In genomic region chr2:120601566-120601965, GRCh38 we compare ENCODE assay signal across 15 cellular contexts.
DNase-seq lines count a peak whose midpoint lies in the region; ATAC-seq and TF ChIP-seq lines count a peak whose summit lies in the region.
"Had no signal": no experiment of that assay in that cellular context is flagged by ENCODE, and none has a peak within 500 bp of the region (broad histone marks: within the 10 kb centered on the region; RNA-seq: fewer than 3 reads in every experiment).

No MANE protein-coding gene starts in this region.

- peak; percentile 65 for DNase-seq in cardiac septum (ENCODE audit: low spot score)
- no peak for DNase-seq in left cardiac atrium
- peak; percentile 63 for DNase-seq in chondrocyte (ENCODE audit: low spot score)
- no peak for DNase-seq in mesenchymal stem cell
- DNase-seq in upper lobe of right lung = peak; percentile 55
- no peak for DNase-seq in stimulated activated CD4-positive, alpha-beta T cell treated with anti-CD3 and anti-CD28 coated beads, Interleukin-12 subunit alpha, Interleukin-12 subunit beta, amount 100 ng/mL, for 4 hours
- DNase-seq in NCI-H2029 (lab: John Stamatoyannopoulos, UW) = no peak
- no peak for DNase-seq in DMS53 (lab: John Stamatoyannopoulos, UW)
- DNase-seq: ACHN; CD4-positive, alpha-beta memory T cell; DMS79 treated with DMSO at 0.1 percent for 48 hours; EL; H7 had no signal

- H3K14ac ChIP-seq in mesenchymal stem cell (ENCODE audit: low read length in 2 of 2) = no peak overlapping the region

- no peak overlapping the region for H3K4ac ChIP-seq in mesenchymal stem cell (ENCODE audit: low read depth in 1 of 2, low read length in 2 of 2)

- H3K27ac ChIP-seq in mesenchymal stem cell (ENCODE audit: low read length, poor library complexity, severe bottlenecking) = no peak overlapping the region
- H3K27ac ChIP-seq in upper lobe of right lung = no peak overlapping the region
- H3K27ac ChIP-seq: C4-2B had no signal

- H2AK5ac ChIP-seq in mesenchymal stem cell (ENCODE audit: low read length, severe bottlenecking) = no peak overlapping the region

- no peak overlapping the region for H3K27ac Mint-ChIP-seq in chondrocyte (ENCODE audit: unreplicated experiment)
- H3K27ac Mint-ChIP-seq: CD4-positive, alpha-beta memory T cell; GM23338 had no signal

- H2BK12ac ChIP-seq in mesenchymal stem cell (ENCODE audit: low read length in 2 of 2) = no peak overlapping the region

- H3K4me3 Mint-ChIP-seq in chondrocyte (ENCODE audit: unreplicated experiment) = no peak overlapping the region
- H3K4me3 Mint-ChIP-seq: CD4-positive, alpha-beta memory T cell; GM23338 had no signal

- H3K27me3 ChIP-seq in mesenchymal stem cell (ENCODE audit: control insufficient read depth in 1 of 2, insufficient read depth in 1 of 2, low read length in 2 of 2) (peaks cover 19 to 39% of the 10 kb centered on the region in 2 experiments), upper lobe of right lung (no peaks in the 10 kb centered on the region)

- H3K4me1 Mint-ChIP-seq in chondrocyte (ENCODE audit: low read depth) = peaks cover 11% of the 10 kb centered on the region

- no peak overlapping the region for H3K9ac ChIP-seq in mesenchymal stem cell (ENCODE audit: low read length)

- H3K9me3 ChIP-seq in mesenchymal stem cell (ENCODE audit: control insufficient read depth, low read length) (no peaks in the 10 kb centered on the region), upper lobe of right lung (no peaks in the 10 kb centered on the region)

- H3K4me3 ChIP-seq in mesenchymal stem cell (ENCODE audit: insufficient read depth in 1 of 2, low read depth in 1 of 2, low read length in 2 of 2) (no peak overlapping the region), upper lobe of right lung (no peak overlapping the region)
- H3K4me3 ChIP-seq: GM23338 had no signal

- H4K91ac ChIP-seq in mesenchymal stem cell (ENCODE audit: low read length) = no peak overlapping the region

- ATAC-seq in left cardiac atrium (no peak), upper lobe of right lung (no peak)
- ATAC-seq: GM23338 had no signal

- intact Hi-C loops in cardiac septum (cut with DNase I) = no loop called here
- intact Hi-C loops in left cardiac atrium (cut with DNase I) = no loop called here
- intact Hi-C loops in upper lobe of right lung (cut with DNase I) = no loop called here

- no peak overlapping the region for H2BK120ac ChIP-seq in mesenchymal stem cell (ENCODE audit: low read depth, low read length)

- TF ChIP-seq CTCF in chondrocyte (IDR thresholded peaks at IDR 0.05) (no peak), upper lobe of right lung (IDR thresholded peaks at IDR 0.05) (no peak)

- no peak overlapping the region for H2BK15ac ChIP-seq in mesenchymal stem cell (ENCODE audit: low read depth, poor library complexity, severe bottlenecking)

- H3K27me3 Mint-ChIP-seq in chondrocyte (ENCODE audit: low read depth) = peaks cover 15% of the 10 kb centered on the region

- 82% methylated on average over 9 of the region's 9 CpGs for whole genome bisulfite sequencing in mesenchymal stem cell

- H3K4me2 ChIP-seq in mesenchymal stem cell (ENCODE audit: low read length, poor library complexity, severe bottlenecking) = no peak overlapping the region
- H3K4me2 ChIP-seq: GM23338 had no signal

- H3K4me1 ChIP-seq in mesenchymal stem cell (ENCODE audit: control insufficient read depth, insufficient read depth, low read depth, low read length) = peaks cover 5% of the 10 kb centered on the region
- H3K4me1 ChIP-seq in upper lobe of right lung = peaks cover 6% of the 10 kb centered on the region

- no peak overlapping the region for H4K8ac ChIP-seq in mesenchymal stem cell (ENCODE audit: low read length)

- H3K18ac ChIP-seq in mesenchymal stem cell (ENCODE audit: low read depth in 1 of 2, low read length in 2 of 2) = no peak overlapping the region

- H2AFZ ChIP-seq in mesenchymal stem cell (ENCODE audit: low read depth, low read length) = peak overlapping the region; percentile 7
- H2AFZ ChIP-seq: GM23338 had no signal

- no peak overlapping the region for H2BK5ac ChIP-seq in mesenchymal stem cell (ENCODE audit: low read depth, low read length, poor library complexity, severe bottlenecking)

- H3K36me3 Mint-ChIP-seq in chondrocyte (ENCODE audit: low read depth) = peaks cover 2% of the 10 kb centered on the region
- H3K36me3 Mint-ChIP-seq: CD4-positive, alpha-beta memory T cell had no signal

- H3K9me3 Mint-ChIP-seq in chondrocyte (ENCODE audit: low read depth) = peaks cover 6% of the 10 kb centered on the region
- H3K9me3 Mint-ChIP-seq: CD4-positive, alpha-beta memory T cell had no signal

- H3K79me1 ChIP-seq in mesenchymal stem cell (replicated peaks; ENCODE audit: low read length, poor library complexity, severe bottlenecking) = no peaks in the 10 kb centered on the region

- H3K23ac ChIP-seq in mesenchymal stem cell (ENCODE audit: low read length in 2 of 2) = no peak overlapping the region

- no peaks in the 10 kb centered on the region for H3K36me3 ChIP-seq in mesenchymal stem cell (ENCODE audit: control insufficient read depth in 1 of 2, insufficient read depth in 2 of 2, low read depth in 1 of 2, low read length in 2 of 2)
- no peaks in the 10 kb centered on the region for H3K36me3 ChIP-seq in upper lobe of right lung

Comparison
In these comparisons a context has a peak if more than half of its experiments do, and no peak if none do; other contexts are left out.
1. DNase-seq: peak in cardiac septum (single experiment), chondrocyte (single experiment) and upper lobe of right lung (single experiment); none in left cardiac atrium (single experiment), mesenchymal stem cell (single experiment), stimulated activated CD4-positive, alpha-beta T cell treated with anti-CD3 and anti-CD28 coated beads, Interleukin-12 subunit alpha, Interleukin-12 subunit beta, amount 100 ng/mL, for 4 hours (single experiment), NCI-H2029 (single experiment) and DMS53 (single experiment).